ENCODE assay signal across 8 cellular contexts in the genomic region with DNA sequence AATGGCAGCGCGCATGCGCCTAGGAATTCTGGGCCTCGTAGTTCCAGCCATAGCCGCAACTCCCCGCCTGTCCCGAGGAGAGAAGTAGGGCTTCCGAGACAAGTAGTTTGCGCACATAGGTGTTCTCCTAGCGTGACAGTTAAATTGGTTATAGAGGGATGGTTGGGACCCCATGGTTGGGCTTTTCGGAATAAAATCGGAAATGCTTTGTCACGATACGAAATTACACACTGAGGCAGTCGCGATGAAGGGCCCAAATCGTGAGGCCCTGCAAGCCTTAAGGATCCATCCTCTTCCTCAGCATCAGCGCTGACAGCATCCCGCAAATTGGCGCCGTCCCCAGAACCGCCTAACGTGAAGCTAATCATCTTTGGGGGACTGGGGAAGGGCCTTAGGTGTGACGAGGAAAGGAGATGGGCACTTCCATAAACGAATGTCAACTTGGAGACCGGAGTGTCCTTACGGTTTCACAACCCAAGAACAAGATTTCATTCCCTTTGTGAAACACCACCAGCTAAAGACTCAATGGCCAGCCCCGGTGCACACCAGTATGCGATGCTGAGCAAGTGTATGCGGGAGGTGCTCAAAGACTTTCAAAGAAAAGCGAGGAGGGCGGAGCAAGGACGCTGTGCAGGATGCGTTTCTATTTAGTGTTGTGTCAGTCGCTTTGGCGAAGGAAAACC.
DNase-seq lines count a peak whose midpoint lies in the region; ATAC-seq lines count a peak whose summit lies in the region.

No MANE protein-coding gene starts in this region.

- DNase-seq in activated gamma-delta T cell treated with Interleukin-2 at 50 U/mL for 16 hours (peak; percentile 35), activated gamma-delta T cell (lab: John Stamatoyannopoulos, UW) (no peak), SK-N-MC (ENCODE audit: low read depth, low spot score) (no peak), astrocyte of the hippocampus (ENCODE audit: low read depth, low spot score) (peak; percentile 48), NK-92 (lab: John Stamatoyannopoulos, UW; ENCODE audit: unreplicated experiment) (no peak)
- DNase-seq in stimulated activated CD4-positive, alpha-beta T cell treated with anti-CD3 and anti-CD28 coated beads, Interleukin-12 subunit alpha, Interleukin-12 subunit beta, amount 100 ng/mL, for 4 hours, result peak; percentile 28

- peaks cover 14% of the 10 kb centered on the region for H3K27me3 ChIP-seq in iPS-20b (ENCODE audit: insufficient read depth, low read length)

- ATAC-seq in GM18861 (IDR thresholded peaks at IDR 0.05; ENCODE audit: unreplicated experiment), result no peak

- H3K36me3 ChIP-seq in SK-N-MC (ENCODE audit: insufficient read depth, low read length) (no peaks in the 10 kb centered on the region), iPS-20b (ENCODE audit: insufficient read depth, low read depth, low read length) (no peaks in the 10 kb centered on the region)

- H3K27ac ChIP-seq in SK-N-MC, result no peak overlapping the region
- H3K27ac ChIP-seq in iPS-20b (ENCODE audit: low read length), result no peak overlapping the region

- H3K9me3 ChIP-seq in SK-N-MC (ENCODE audit: low read depth, low read length) (no peaks in the 10 kb centered on the region), iPS-20b (ENCODE audit: insufficient read depth, low read depth, low read length) (no peaks in the 10 kb centered on the region)

- H3K9ac ChIP-seq in SK-N-MC (ENCODE audit: insufficient read length) (no peak overlapping the region), iPS-20b (ENCODE audit: low read depth, low read length) (peak overlapping the region; percentile 29; the same call in 1 of the 2 replicates)

- H3K4me3 ChIP-seq in SK-N-MC (peak overlapping the region; percentile 95), iPS-20b (ENCODE audit: low read length) (peak overlapping the region; percentile 94)

- no peaks in the 10 kb centered on the region; the same call in 1 of the 2 replicates for H3K4me1 ChIP-seq in iPS-20b (ENCODE audit: insufficient read depth, low read length)

Comparison
In these comparisons a context has a peak if more than half of its experiments do, and no peak if none do; other contexts are left out.
1. DNase-seq: peak in activated gamma-delta T cell treated with Interleukin-2 at 50 U/mL for 16 hours (single experiment), astrocyte of the hippocampus (single experiment) and stimulated activated CD4-positive, alpha-beta T cell treated with anti-CD3 and anti-CD28 coated beads, Interleukin-12 subunit alpha, Interleukin-12 subunit beta, amount 100 ng/mL, for 4 hours (single experiment); none in activated gamma-delta T cell (single experiment), SK-N-MC (single experiment) and NK-92 (single experiment).